16 cellular contexts compared by ENCODE assay signal in genomic region chr6:25960689-25961088, GRCh38. TPM values are rescaled to one million over a fixed set of nuclear protein-coding genes. Genes with fewer than 3 reads are reported as not detected.
DNase-seq lines count a peak whose midpoint lies in the region; ATAC-seq lines count a peak whose summit lies in the region.
"Had no signal": no experiment of that assay in that cellular context is flagged by ENCODE, and none has a peak within 500 bp of the region (broad histone marks: within the 10 kb centered on the region; RNA-seq: fewer than 3 reads in every experiment).

No MANE protein-coding gene starts in this region.

- peak overlapping the region; percentile 96 for H3K4me3 Mint-ChIP-seq in activated T-helper 17 cell treated with anti-CD3 and anti-CD28 coated beads, Interleukin-2, amount 50 U/mL, for 72 hours
- peak overlapping the region; percentile 93 for H3K4me3 Mint-ChIP-seq in natural killer cell treated with Interleukin-12 subunit alpha and Interleukin-12 subunit beta and Interleukin-15 and Interleukin-18, amount 100 ng/mL, for 72 hours
- H3K4me3 Mint-ChIP-seq: endodermal cell, WTC11 had no signal

- intact Hi-C loops in Right ventricle myocardium inferior (cut with DNase I) = no loop called here

- H3K36me3 Mint-ChIP-seq in activated T-helper 17 cell treated with anti-CD3 and anti-CD28 coated beads, Interleukin-2, amount 50 U/mL, for 72 hours (ENCODE audit: low read depth) = peaks cover 44% of the 10 kb centered on the region
- H3K36me3 Mint-ChIP-seq in natural killer cell treated with Interleukin-12 subunit alpha and Interleukin-12 subunit beta and Interleukin-15 and Interleukin-18, amount 100 ng/mL, for 72 hours = peaks cover 15% of the 10 kb centered on the region

- peaks cover 49% of the 10 kb centered on the region for H3K4me1 Mint-ChIP-seq in activated T-helper 17 cell treated with anti-CD3 and anti-CD28 coated beads, Interleukin-2, amount 50 U/mL, for 72 hours
- H3K4me1 Mint-ChIP-seq in natural killer cell treated with Interleukin-12 subunit alpha and Interleukin-12 subunit beta and Interleukin-15 and Interleukin-18, amount 100 ng/mL, for 72 hours (ENCODE audit: low read depth in 2 of 2) = peaks cover 63% of the 10 kb centered on the region in 2 donors

- peak overlapping the region; percentile 99 for H3K27ac Mint-ChIP-seq in activated T-helper 17 cell treated with anti-CD3 and anti-CD28 coated beads, Interleukin-2, amount 50 U/mL, for 72 hours
- H3K27ac Mint-ChIP-seq in natural killer cell treated with Interleukin-12 subunit alpha and Interleukin-12 subunit beta and Interleukin-15 and Interleukin-18, amount 100 ng/mL, for 72 hours = peak overlapping the region; percentile 88 to 97
- H3K27ac Mint-ChIP-seq: endodermal cell, WTC11 had no signal

- H3K27me3 Mint-ChIP-seq in activated T-helper 17 cell treated with anti-CD3 and anti-CD28 coated beads, Interleukin-2, amount 50 U/mL, for 72 hours = no peaks in the 10 kb centered on the region
- H3K27me3 Mint-ChIP-seq in natural killer cell treated with Interleukin-12 subunit alpha and Interleukin-12 subunit beta and Interleukin-15 and Interleukin-18, amount 100 ng/mL, for 72 hours = no peaks in the 10 kb centered on the region

- ATAC-seq in activated T-helper 17 cell treated with anti-CD3 and anti-CD28 coated beads, Interleukin-2, amount 50 U/mL, for 72 hours (replicated peaks) = peak; percentile 71
- ATAC-seq in natural killer cell treated with Interleukin-12 subunit alpha and Interleukin-12 subunit beta and Interleukin-15 and Interleukin-18, amount 100 ng/mL, for 72 hours = peak in 1 of 2 donors; percentile 24
- ATAC-seq in Right ventricle myocardium inferior (no peak), GM18873 (IDR thresholded peaks at IDR 0.05; ENCODE audit: low FRiP score, unreplicated experiment) (no peak)
- ATAC-seq: body of pancreas, WTC11 had no signal

- peak; percentile 68 for DNase-seq in activated naive CD4-positive, alpha-beta T cell treated with Interleukin-2 at 50 U/mL for 16 hours
- no peak for DNase-seq in activated naive CD4-positive, alpha-beta T cell (lab: John Stamatoyannopoulos, UW)
- DNase-seq in natural killer cell treated with Interleukin-12 subunit alpha and Interleukin-12 subunit beta and Interleukin-15 and Interleukin-18, amount 100 ng/mL, for 72 hours (ENCODE audit: low spot score) = no peak
- DNase-seq in Right ventricle myocardium inferior (ENCODE audit: missing footprints) = no peak
- DNase-seq in LoVo (ENCODE audit: low spot score) = no peak
- DNase-seq in NCI-H82 (lab: John Stamatoyannopoulos, UW) = no peak
- DNase-seq: body of pancreas, DMS53, endodermal cell, NCI-H1930, SK-N-SH had no signal

- peaks cover 6% of the 10 kb centered on the region for H3K9me3 Mint-ChIP-seq in activated T-helper 17 cell treated with anti-CD3 and anti-CD28 coated beads, Interleukin-2, amount 50 U/mL, for 72 hours
- H3K9me3 Mint-ChIP-seq in natural killer cell treated with Interleukin-12 subunit alpha and Interleukin-12 subunit beta and Interleukin-15 and Interleukin-18, amount 100 ng/mL, for 72 hours = peaks cover 3% of the 10 kb centered on the region

RNA-seq across cellular contexts. Expression of gene TRIM38, which starts 1.9 kb away (rescaled TPM):
- total RNA-seq in activated T-helper 17 cell treated with anti-CD3 and anti-CD28 coated beads, Interleukin-2, amount 50 U/mL, for 72 hours = 10 to 100 TPM; 26.7 to 69.2 TPM
- total RNA-seq in natural killer cell treated with Interleukin-12 subunit alpha and Interleukin-12 subunit beta and Interleukin-15 and Interleukin-18, amount 100 ng/mL, for 72 hours = 10 to 100 TPM; 17.8 to 19.1 TPM
- 2.7 TPM for total RNA-seq in Right ventricle myocardium inferior

RNA-seq across cellular contexts. Expression of gene SLC17A2, which starts 30.2 kb away (rescaled TPM):
- total RNA-seq in activated T-helper 17 cell treated with anti-CD3 and anti-CD28 coated beads, Interleukin-2, amount 50 U/mL, for 72 hours = not detected
- total RNA-seq in natural killer cell treated with Interleukin-12 subunit alpha and Interleukin-12 subunit beta and Interleukin-15 and Interleukin-18, amount 100 ng/mL, for 72 hours = not detected
- total RNA-seq in Right ventricle myocardium inferior = not detected
- total RNA-seq: body of pancreas, endodermal cell, kidney epithelial cell, ureter, WTC11 had no signal
